ENCODE assay signal across 16 cellular contexts in the genomic region with DNA sequence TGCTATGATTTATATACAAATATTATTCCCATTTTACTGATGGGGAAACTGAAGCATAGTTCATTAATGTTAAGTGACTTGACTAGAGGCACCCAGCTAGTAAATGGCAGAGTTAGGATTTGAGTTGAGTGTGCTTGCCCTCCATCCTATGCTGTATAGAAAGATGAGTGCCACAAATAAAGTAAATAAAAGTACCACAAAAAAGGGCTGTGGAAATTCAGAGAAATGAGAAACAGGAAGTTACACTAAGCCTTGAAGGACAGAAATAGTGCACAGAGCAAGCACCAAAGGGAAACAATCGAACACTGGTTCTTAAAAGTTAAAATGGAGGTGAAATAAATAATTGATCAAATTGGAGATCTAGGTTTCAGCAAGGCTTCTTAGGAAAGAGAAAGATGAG. TPM values are rescaled to one million over a fixed set of nuclear protein-coding genes. Genes with fewer than 3 reads are reported as not detected.
DNase-seq lines count a peak whose midpoint lies in the region; ATAC-seq and TF ChIP-seq lines count a peak whose summit lies in the region.
"Had no signal": no experiment of that assay in that cellular context is flagged by ENCODE, and none has a peak within 500 bp of the region (broad histone marks: within the 10 kb centered on the region; RNA-seq: fewer than 3 reads in every experiment).

No MANE protein-coding gene starts in this region.

- peaks cover 12% of the 10 kb centered on the region for H3K36me3 Mint-ChIP-seq in activated CD8-positive, alpha-beta memory T cell treated with anti-CD3 and anti-CD28 coated beads, Interleukin-2, amount 10 ng/mL, durations not matched to agents 7 days and 5 days
- H3K36me3 Mint-ChIP-seq in activated T-helper 1 cell treated with anti-CD3 and anti-CD28 coated beads, Interleukin-12 subunit alpha, Interleukin-12 subunit beta, Interleukin-2, Interleukin-4 antibody, amounts not matched to agents 30 ng/mL and 10 ng/mL and 1 ng/mL, durations not matched to agents 14 hours and 24 hours and 36 hours (ENCODE audit: low read depth), result peaks cover 8% of the 10 kb centered on the region
- no peaks in the 10 kb centered on the region for H3K36me3 Mint-ChIP-seq in stimulated activated naive B cell treated with anti-CD40 and anti-IgM and Interleukin-4, amounts not matched to agents 10 μg/mL and 1 μg/mL and 100 μg/mL, for 72 hours
- no peaks in the 10 kb centered on the region for H3K36me3 Mint-ChIP-seq in GM23338 (ENCODE audit: low read depth)

- H3F3A ChIP-seq in GM23338 (replicated peaks; ENCODE audit: low read depth), result no peaks in the 10 kb centered on the region

- CTCF ChIA-PET in activated CD8-positive, alpha-beta memory T cell treated with anti-CD3 and anti-CD28 coated beads, Interleukin-2, amount 10 ng/mL, durations not matched to agents 7 days and 5 days (lab: Charles Lee), result interaction anchor here (2.1 to 2.6 kb wide), 2 partner anchors 9 to 41 kb away, joined by 5 to 17 read pairs; partner anchors contain the start of gene ABCD2

- no peaks in the 10 kb centered on the region for H3K9me3 Mint-ChIP-seq in activated CD8-positive, alpha-beta memory T cell treated with anti-CD3 and anti-CD28 coated beads, Interleukin-2, amount 10 ng/mL, durations not matched to agents 7 days and 5 days (ENCODE audit: low read depth)
- H3K9me3 Mint-ChIP-seq in activated T-helper 1 cell treated with anti-CD3 and anti-CD28 coated beads, Interleukin-12 subunit alpha, Interleukin-12 subunit beta, Interleukin-2, Interleukin-4 antibody, amounts not matched to agents 30 ng/mL and 10 ng/mL and 1 ng/mL, durations not matched to agents 14 hours and 24 hours and 36 hours, result peaks cover 6% of the 10 kb centered on the region
- no peaks in the 10 kb centered on the region for H3K9me3 Mint-ChIP-seq in stimulated activated naive B cell treated with anti-CD40 and anti-IgM and Interleukin-4, amounts not matched to agents 10 μg/mL and 1 μg/mL and 100 μg/mL, for 72 hours
- no peaks in the 10 kb centered on the region for H3K9me3 Mint-ChIP-seq in GM23338
- H3K9me3 Mint-ChIP-seq: nephron had no signal

- no peak overlapping the region for H3K4me2 ChIP-seq in GM23338

- no peaks in the 10 kb centered on the region for H3K36me3 ChIP-seq in GM23338 (ENCODE audit: insufficient read depth)
- H3K36me3 ChIP-seq: sigmoid colon, transverse colon had no signal

- no peaks in the 10 kb centered on the region for H3K79me2 ChIP-seq in GM23338 (replicated peaks; ENCODE audit: insufficient read depth)

- peak overlapping the region; percentile 92 for H3K27ac Mint-ChIP-seq in activated CD8-positive, alpha-beta memory T cell treated with anti-CD3 and anti-CD28 coated beads, Interleukin-2, amount 10 ng/mL, durations not matched to agents 7 days and 5 days
- H3K27ac Mint-ChIP-seq in activated T-helper 1 cell treated with anti-CD3 and anti-CD28 coated beads, Interleukin-12 subunit alpha, Interleukin-12 subunit beta, Interleukin-2, Interleukin-4 antibody, amounts not matched to agents 30 ng/mL and 10 ng/mL and 1 ng/mL, durations not matched to agents 14 hours and 24 hours and 36 hours, result peak overlapping the region; percentile 94
- H3K27ac Mint-ChIP-seq in stimulated activated naive B cell treated with anti-CD40 and anti-IgM and Interleukin-4, amounts not matched to agents 10 μg/mL and 1 μg/mL and 100 μg/mL, for 72 hours, result no peak overlapping the region
- no peak overlapping the region for H3K27ac Mint-ChIP-seq in GM23338
- H3K27ac Mint-ChIP-seq: nephron had no signal

- no peaks in the 10 kb centered on the region for H3K27me3 Mint-ChIP-seq in activated CD8-positive, alpha-beta memory T cell treated with anti-CD3 and anti-CD28 coated beads, Interleukin-2, amount 10 ng/mL, durations not matched to agents 7 days and 5 days
- H3K27me3 Mint-ChIP-seq in activated T-helper 1 cell treated with anti-CD3 and anti-CD28 coated beads, Interleukin-12 subunit alpha, Interleukin-12 subunit beta, Interleukin-2, Interleukin-4 antibody, amounts not matched to agents 30 ng/mL and 10 ng/mL and 1 ng/mL, durations not matched to agents 14 hours and 24 hours and 36 hours (ENCODE audit: insufficient read depth), result no peaks in the 10 kb centered on the region
- no peaks in the 10 kb centered on the region for H3K27me3 Mint-ChIP-seq in stimulated activated naive B cell treated with anti-CD40 and anti-IgM and Interleukin-4, amounts not matched to agents 10 μg/mL and 1 μg/mL and 100 μg/mL, for 72 hours
- no peaks in the 10 kb centered on the region for H3K27me3 Mint-ChIP-seq in GM23338 (ENCODE audit: insufficient read depth, low read depth, poor library complexity)

- no peaks in the 10 kb centered on the region for H3K9me2 ChIP-seq in GM23338 (ENCODE audit: insufficient read depth)

- H2AFZ ChIP-seq in GM23338, result no peak overlapping the region

- ATAC-seq in activated CD8-positive, alpha-beta memory T cell treated with anti-CD3 and anti-CD28 coated beads, Interleukin-2, amount 10 ng/mL, durations not matched to agents 7 days and 5 days, result peak; percentile 95
- peak; percentile 39 for ATAC-seq in HG03469 (IDR thresholded peaks at IDR 0.05; ENCODE audit: unreplicated experiment)
- peak; percentile 78 to 79 for ATAC-seq in stimulated activated naive B cell treated with anti-CD40 and anti-IgM and Interleukin-4, amounts not matched to agents 10 μg/mL and 1 μg/mL and 100 μg/mL, for 72 hours (replicated peaks)
- ATAC-seq in GM23338, result no peak

- no peak for DNase-seq in activated CD8-positive, alpha-beta memory T cell treated with anti-CD3 and anti-CD28 coated beads, Interleukin-2, amount 10 ng/mL, durations not matched to agents 7 days and 5 days
- DNase-seq in activated CD8-positive, alpha-beta memory T cell treated with anti-CD3 and anti-CD28 coated beads for 24 hours, result no peak
- no peak for DNase-seq in activated T-helper 1 cell treated with anti-CD3 and anti-CD28 coated beads, Interleukin-12 subunit alpha, Interleukin-12 subunit beta, Interleukin-2, Interleukin-4 antibody, amounts not matched to agents 30 ng/mL and 10 ng/mL and 1 ng/mL, durations not matched to agents 14 hours and 24 hours and 36 hours (ENCODE audit: low spot score)
- no peak for DNase-seq in stimulated activated naive B cell treated with anti-CD40 and anti-IgM and Interleukin-4, amounts not matched to agents 10 μg/mL and 1 μg/mL and 100 μg/mL, for 72 hours
- DNase-seq in iPS-NIHi11 (ENCODE audit: low spot score) (no peak), H4 (ENCODE audit: low spot score) (no peak), GM23338 (ENCODE audit: low spot score) (no peak)
- DNase-seq: DMS79, foreskin fibroblast, kidney glomerular epithelial cell, NCI-H187 treated with DMSO at 0.1 percent for 48 hours, sigmoid colon, transverse colon had no signal

- no peak overlapping the region for H3K27ac ChIP-seq in GM23338 (ENCODE audit: low read depth)
- H3K27ac ChIP-seq: sigmoid colon, transverse colon had no signal

- peak overlapping the region; percentile 62 for H3K4me3 Mint-ChIP-seq in activated CD8-positive, alpha-beta memory T cell treated with anti-CD3 and anti-CD28 coated beads, Interleukin-2, amount 10 ng/mL, durations not matched to agents 7 days and 5 days
- peak overlapping the region; percentile 58 for H3K4me3 Mint-ChIP-seq in activated T-helper 1 cell treated with anti-CD3 and anti-CD28 coated beads, Interleukin-12 subunit alpha, Interleukin-12 subunit beta, Interleukin-2, Interleukin-4 antibody, amounts not matched to agents 30 ng/mL and 10 ng/mL and 1 ng/mL, durations not matched to agents 14 hours and 24 hours and 36 hours
- H3K4me3 Mint-ChIP-seq in stimulated activated naive B cell treated with anti-CD40 and anti-IgM and Interleukin-4, amounts not matched to agents 10 μg/mL and 1 μg/mL and 100 μg/mL, for 72 hours, result peak overlapping the region; percentile 22 to 53
- H3K4me3 Mint-ChIP-seq in GM23338, result no peak overlapping the region
- H3K4me3 Mint-ChIP-seq: nephron had no signal

- no peak for TF ChIP-seq CTCF in GM23338 (conservative IDR thresholded peaks at IDR 0.05; ENCODE audit: low read depth in 2 of 2)

- H3K27me3 ChIP-seq in GM23338 (ENCODE audit: insufficient read depth), result no peaks in the 10 kb centered on the region
- H3K27me3 ChIP-seq: sigmoid colon, transverse colon had no signal

- H4K20me1 ChIP-seq in GM23338 (replicated peaks; ENCODE audit: insufficient read depth), result no peaks in the 10 kb centered on the region

- H3K4me1 ChIP-seq in GM23338 (ENCODE audit: insufficient read depth), result no peaks in the 10 kb centered on the region
- H3K4me1 ChIP-seq: sigmoid colon, transverse colon had no signal

- intact Hi-C loops in activated T-helper 1 cell treated with anti-CD3 and anti-CD28 coated beads, Interleukin-12 subunit alpha, Interleukin-12 subunit beta, Interleukin-2, Interleukin-4 antibody, amounts not matched to agents 30 ng/mL and 10 ng/mL and 1 ng/mL, durations not matched to agents 14 hours and 24 hours and 36 hours (cut with micrococcal nuclease), result loop anchor here (1.0 to 10.0 kb wide), 7 partner anchors 8 to 1314 kb away; partner anchors contain the start of genes ALG10B and KIF21A

- H3K4me3 ChIP-seq in GM23338, result no peak overlapping the region
- H3K4me3 ChIP-seq: sigmoid colon, transverse colon had no signal

- peaks cover 47% of the 10 kb centered on the region for H3K4me1 Mint-ChIP-seq in activated CD8-positive, alpha-beta memory T cell treated with anti-CD3 and anti-CD28 coated beads, Interleukin-2, amount 10 ng/mL, durations not matched to agents 7 days and 5 days
- peaks cover 46% of the 10 kb centered on the region for H3K4me1 Mint-ChIP-seq in activated T-helper 1 cell treated with anti-CD3 and anti-CD28 coated beads, Interleukin-12 subunit alpha, Interleukin-12 subunit beta, Interleukin-2, Interleukin-4 antibody, amounts not matched to agents 30 ng/mL and 10 ng/mL and 1 ng/mL, durations not matched to agents 14 hours and 24 hours and 36 hours (ENCODE audit: low read depth)
- peaks cover 10 to 13% of the 10 kb centered on the region in 2 donors for H3K4me1 Mint-ChIP-seq in stimulated activated naive B cell treated with anti-CD40 and anti-IgM and Interleukin-4, amounts not matched to agents 10 μg/mL and 1 μg/mL and 100 μg/mL, for 72 hours
- peaks cover 2% of the 10 kb centered on the region; the same call in 1 of the 3 replicates for H3K4me1 Mint-ChIP-seq in GM23338
- H3K4me1 Mint-ChIP-seq: nephron had no signal

TF ChIP-seq in GM23338, 12 proteins besides CTCF, POLR2A, EP300 and RAD21:
- TF ChIP-seq ZNF331 (CRISPR knock-in tag; IDR thresholded peaks at IDR 0.05; ENCODE audit: low read depth), result no peak

RNA-seq across cellular contexts. Expression of gene ABCD2, which starts 9.2 kb away (rescaled TPM):
- 10 to 100 TPM; 25.0 to 26.6 TPM for total RNA-seq in activated CD8-positive, alpha-beta memory T cell treated with anti-CD3 and anti-CD28 coated beads, Interleukin-2, amount 10 ng/mL, durations not matched to agents 7 days and 5 days
- 7.8 and 8.0 TPM in 2 replicates for total RNA-seq in activated T-helper 1 cell treated with anti-CD3 and anti-CD28 coated beads, Interleukin-12 subunit alpha, Interleukin-12 subunit beta, Interleukin-2, Interleukin-4 antibody, amounts not matched to agents 30 ng/mL and 10 ng/mL and 1 ng/mL, durations not matched to agents 14 hours and 24 hours and 36 hours
- total RNA-seq in H4 (2014; rRNA removed; shearing (Covaris generic)), result 0.37 and 0.55 TPM in 2 replicates
- total RNA-seq in GM23338 (2014; rRNA removed; shearing (Covaris generic)), result 0.04 TPM in 1 of 2 replicates, not detected in the other
- polyA plus RNA-seq in GM23338 (2016; fragmentation: Nextera tagmentation; extraction: Ambion mirVana), result not detected in 2 replicates
- total RNA-seq: HT-29 had no signal

Comparison
In these comparisons a context has a peak if more than half of its experiments do, and no peak if none do; other contexts are left out.
1. H3K27ac Mint-ChIP-seq: peak in activated CD8-positive, alpha-beta memory T cell treated with anti-CD3 and anti-CD28 coated beads, Interleukin-2, amount 10 ng/mL, durations not matched to agents 7 days and 5 days (single experiment) and activated T-helper 1 cell treated with anti-CD3 and anti-CD28 coated beads, Interleukin-12 subunit alpha, Interleukin-12 subunit beta, Interleukin-2, Interleukin-4 antibody, amounts not matched to agents 30 ng/mL and 10 ng/mL and 1 ng/mL, durations not matched to agents 14 hours and 24 hours and 36 hours (single experiment); none in stimulated activated naive B cell treated with anti-CD40 and anti-IgM and Interleukin-4, amounts not matched to agents 10 μg/mL and 1 μg/mL and 100 μg/mL, for 72 hours (single experiment) and GM23338 (single experiment).